In genomic region chr15:61195116-61196002, GRCh38 we compare ENCODE assay signal across 1 cellular context.
TF ChIP-seq lines count a peak whose summit lies in the region.

No MANE protein-coding gene starts in this region.

TF ChIP-seq in K562, 482 proteins besides CTCF, POLR2A, EP300 and RAD21:
- TF ChIP-seq, protein P1, sequence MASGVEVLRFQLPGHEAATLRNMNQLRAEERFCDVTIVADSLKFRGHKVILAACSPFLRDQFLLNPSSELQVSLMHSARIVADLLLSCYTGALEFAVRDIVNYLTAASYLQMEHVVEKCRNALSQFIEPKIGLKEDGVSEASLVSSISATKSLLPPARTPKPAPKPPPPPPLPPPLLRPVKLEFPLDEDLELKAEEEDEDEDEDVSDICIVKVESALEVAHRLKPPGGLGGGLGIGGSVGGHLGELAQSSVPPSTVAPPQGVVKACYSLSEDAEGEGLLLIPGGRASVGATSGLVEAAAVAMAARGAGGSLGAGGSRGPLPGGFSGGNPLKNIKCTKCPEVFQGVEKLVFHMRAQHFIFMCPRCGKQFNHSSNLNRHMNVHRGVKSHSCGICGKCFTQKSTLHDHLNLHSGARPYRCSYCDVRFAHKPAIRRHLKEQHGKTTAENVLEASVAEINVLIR (CRISPR knock-in tag; IDR thresholded peaks at IDR 0.05) = no peak
- TF ChIP-seq E2F4 (CRISPR knock-in tag; IDR thresholded peaks at IDR 0.05; ENCODE audit: low read depth) (no peak), RBM34 (IDR thresholded peaks at IDR 0.05; ENCODE audit: borderline replicate concordance, insufficient read depth, low read length) (no peak), SMC3 (conservative IDR thresholded peaks at IDR 0.05; ENCODE audit: insufficient read depth, low read depth, low read length) (peak; percentile 53; the same call in 1 of the 2 replicates), RBM22 (IDR thresholded peaks at IDR 0.05; ENCODE audit: low read depth, low read length, poor library complexity, severe bottlenecking) (no peak)
- TF ChIP-seq, protein P2, sequence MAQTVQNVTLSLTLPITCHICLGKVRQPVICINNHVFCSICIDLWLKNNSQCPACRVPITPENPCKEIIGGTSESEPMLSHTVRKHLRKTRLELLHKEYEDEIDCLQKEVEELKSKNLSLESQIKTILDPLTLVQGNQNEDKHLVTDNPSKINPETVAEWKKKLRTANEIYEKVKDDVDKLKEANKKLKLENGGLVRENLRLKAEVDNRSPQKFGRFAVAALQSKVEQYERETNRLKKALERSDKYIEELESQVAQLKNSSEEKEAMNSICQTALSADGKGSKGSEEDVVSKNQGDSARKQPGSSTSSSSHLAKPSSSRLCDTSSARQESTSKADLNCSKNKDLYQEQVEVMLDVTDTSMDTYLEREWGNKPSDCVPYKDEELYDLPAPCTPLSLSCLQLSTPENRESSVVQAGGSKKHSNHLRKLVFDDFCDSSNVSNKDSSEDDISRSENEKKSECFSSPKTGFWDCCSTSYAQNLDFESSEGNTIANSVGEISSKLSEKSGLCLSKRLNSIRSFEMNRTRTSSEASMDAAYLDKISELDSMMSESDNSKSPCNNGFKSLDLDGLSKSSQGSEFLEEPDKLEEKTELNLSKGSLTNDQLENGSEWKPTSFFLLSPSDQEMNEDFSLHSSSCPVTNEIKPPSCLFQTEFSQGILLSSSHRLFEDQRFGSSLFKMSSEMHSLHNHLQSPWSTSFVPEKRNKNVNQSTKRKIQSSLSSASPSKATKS (CRISPR knock-in tag; IDR thresholded peaks at IDR 0.05) = no peak
